Comparison of ENCODE assay signal across 9 cellular contexts in genomic region chr12:121443193-121443829, GRCh38. TPM values are rescaled to one million over a fixed set of nuclear protein-coding genes. Genes with fewer than 3 reads are reported as not detected.
A peak's percentile ranks its signal among the peaks of the same experiment; 100 is the strongest.
DNase-seq lines count a peak whose midpoint lies in the region; ATAC-seq and TF ChIP-seq lines count a peak whose summit lies in the region.
"Had no signal": no experiment of that assay in that cellular context is flagged by ENCODE, and none has a peak within 500 bp of the region (broad histone marks: within the 10 kb centered on the region; RNA-seq: fewer than 3 reads in every experiment).

No MANE protein-coding gene starts in this region.

- H3K79me2 ChIP-seq in Loucy (ENCODE audit: insufficient read depth, low read length) = peaks cover 9% of the 10 kb centered on the region
- H3K79me2 ChIP-seq in SU-DHL-6 (ENCODE audit: insufficient read depth, low read length) = peaks cover 9% of the 10 kb centered on the region

- no peak overlapping the region for H3K9ac ChIP-seq in Loucy (ENCODE audit: low read depth, low read length, poor library complexity, severe bottlenecking)
- no peak overlapping the region for H3K9ac ChIP-seq in SU-DHL-6 (ENCODE audit: low read length)

- H3F3A ChIP-seq in Loucy (ENCODE audit: low read depth) (no peaks in the 10 kb centered on the region), SU-DHL-6 (ENCODE audit: insufficient read depth) (no peaks in the 10 kb centered on the region)

- intact Hi-C loops in adrenal gland (cut with DNase I) (loop anchor here (1.0 to 5.0 kb wide), 2 partner anchors 109 to 111 kb away; no protein-coding TSS in a partner anchor), heart left ventricle (cut with DNase I) (loop anchor here in 9 of 10 donors (1.0 to 5.0 kb wide), 4 partner anchors 91 to 111 kb away; partner anchors contain the start of gene ANAPC5 (in 1 of the 9)), prostate gland (cut with DNase I) (loop anchor here (1.0 kb wide), 1 partner anchor 109 kb away; no protein-coding TSS in a partner anchor)

- H3K27me3 ChIP-seq in Loucy (ENCODE audit: insufficient read depth, low read length, poor library complexity, severe bottlenecking) (no peaks in the 10 kb centered on the region), SU-DHL-6 (ENCODE audit: low read length) (no peaks in the 10 kb centered on the region), adrenal gland (no peaks in the 10 kb centered on the region), heart left ventricle (no peaks in the 10 kb centered on the region), prostate gland (replicated peaks; ENCODE audit: insufficient read depth) (no peaks in the 10 kb centered on the region)

- WGBS in adrenal gland, 4 donors = 53 to 71% (median 60%) methylated on average over 16 to 20 of the region's 20 CpGs
- WGBS in heart left ventricle, 4 donors = 52 to 70% (median 60%) methylated on average over 12 to 20 of the region's 20 CpGs
- 52% methylated on average over 20 of the region's 20 CpGs for WGBS in prostate gland

- H3K9me2 ChIP-seq in Loucy (replicated peaks; ENCODE audit: low read depth, low read length) (no peaks in the 10 kb centered on the region), SU-DHL-6 (replicated peaks; ENCODE audit: insufficient read depth, low read length) (no peaks in the 10 kb centered on the region)

- H3K4me1 ChIP-seq in Loucy (ENCODE audit: insufficient read depth, low read length, poor library complexity, severe bottlenecking) (no peaks in the 10 kb centered on the region), adrenal gland (replicated peaks in 1 of 2) (no peaks in the 10 kb centered on the region), heart left ventricle (peaks cover 0 to 9% (median 0%) of the 10 kb centered on the region in 12 donors), prostate gland (replicated peaks) (no peaks in the 10 kb centered on the region)

- H3K36me3 ChIP-seq in Loucy (ENCODE audit: insufficient read depth, low read length) (peaks cover 86% of the 10 kb centered on the region; the same call in 1 of the 2 replicates), SU-DHL-6 (ENCODE audit: low read length) (peaks cover 14% of the 10 kb centered on the region; the same call in 1 of the 2 replicates), adrenal gland (replicated peaks in 1 of 2) (peaks cover 0 to 35% of the 10 kb centered on the region in 2 donors), heart left ventricle (peaks cover 0 to 62% (median 48%) of the 10 kb centered on the region in 9 donors), prostate gland (no peaks in the 10 kb centered on the region)

- ATAC-seq in heart left ventricle (peak; percentile 89 to 94 (median 92)), GM19351 (IDR thresholded peaks at IDR 0.05; ENCODE audit: unreplicated experiment) (no peak)

- H3K9me3 ChIP-seq in Loucy (ENCODE audit: insufficient read depth, low read depth, low read length) = no peaks in the 10 kb centered on the region
- no peaks in the 10 kb centered on the region for H3K9me3 ChIP-seq in SU-DHL-6 (ENCODE audit: insufficient read depth, low read length)
- H3K9me3 ChIP-seq in adrenal gland (replicated peaks in 1 of 3) = no peaks in the 10 kb centered on the region
- no peaks in the 10 kb centered on the region for H3K9me3 ChIP-seq in heart left ventricle
- no peaks in the 10 kb centered on the region for H3K9me3 ChIP-seq in prostate gland

- H3K27ac ChIP-seq in SU-DHL-6 (ENCODE audit: low read depth, low read length) = no peak overlapping the region
- no peak overlapping the region for H3K27ac ChIP-seq in adrenal gland
- peak overlapping the region in 1 of 12 donors; percentile 30 for H3K27ac ChIP-seq in heart left ventricle
- H3K27ac ChIP-seq in prostate gland = no peak overlapping the region
- H3K27ac ChIP-seq: epithelial cell of prostate had no signal

- H3K4me3 ChIP-seq in Loucy (ENCODE audit: low read length, poor library complexity, severe bottlenecking) (no peak overlapping the region), SU-DHL-6 (ENCODE audit: insufficient read depth, low read length, poor library complexity, severe bottlenecking) (no peak overlapping the region), adrenal gland (no peak overlapping the region), heart left ventricle (no peak overlapping the region), prostate gland (no peak overlapping the region)

- TF ChIP-seq CTCF in Loucy (conservative IDR thresholded peaks at IDR 0.05; ENCODE audit: low read length) = peak; percentile 92
- peak; percentile 83 for TF ChIP-seq CTCF in SU-DHL-6 (IDR thresholded peaks at IDR 0.05; ENCODE audit: insufficient read depth, low read length, poor library complexity, severe bottlenecking)
- TF ChIP-seq CTCF in adrenal gland (IDR thresholded peaks at IDR 0.05) = peak; percentile 80 to 88 (median 84)
- peak; percentile 73 to 92 (median 84) for TF ChIP-seq CTCF in heart left ventricle (IDR thresholded peaks at IDR 0.05)
- peak; percentile 83 to 92 (median 89) for TF ChIP-seq CTCF in prostate gland (IDR thresholded peaks at IDR 0.05)

- H4K20me1 ChIP-seq in Loucy (ENCODE audit: insufficient read depth, low read length, poor library complexity, severe bottlenecking) (peaks cover 6% of the 10 kb centered on the region), SU-DHL-6 (ENCODE audit: low read depth, low read length) (no peaks in the 10 kb centered on the region)

- H3K4me2 ChIP-seq in Loucy (ENCODE audit: low read depth, low read length, poor library complexity, severe bottlenecking) = no peak overlapping the region
- no peak overlapping the region for H3K4me2 ChIP-seq in SU-DHL-6 (ENCODE audit: low read depth, low read length, poor library complexity, severe bottlenecking)

- DNase-seq in GDM1 (lab: John Stamatoyannopoulos, UW) = peak; percentile 19
- peak; percentile 83 to 93 (median 88) for DNase-seq in adrenal gland
- peak; percentile 76 to 92 (median 89) for DNase-seq in heart left ventricle
- peak; percentile 83 for DNase-seq in prostate gland (ENCODE audit: low spot score)
- DNase-seq in ureter (ENCODE audit: low spot score) = peak; percentile 80

- TF ChIP-seq POLR2A in adrenal gland (IDR thresholded peaks at IDR 0.05) (no peak), heart left ventricle (IDR thresholded peaks at IDR 0.05) (no peak), prostate gland (IDR thresholded peaks at IDR 0.05) (no peak)

- H2AFZ ChIP-seq in Loucy (ENCODE audit: low read length) (no peak overlapping the region), SU-DHL-6 (ENCODE audit: low read depth, low read length, severe bottlenecking) (no peak overlapping the region)

RNA-seq across cellular contexts. Expression of gene RNF34, which starts 43.4 kb away (rescaled TPM):
- total RNA-seq in adrenal gland = 10 to 100 TPM; 16.8 to 39.6 (median 26.5) TPM
- 10 to 100 TPM; 13.3 to 29.5 (median 15.7) TPM for polyA plus RNA-seq in adrenal gland
- 10 to 100 TPM; 20.2 to 31.5 (median 25.7) TPM for total RNA-seq in heart left ventricle
- polyA plus RNA-seq in heart left ventricle = 10 to 100 TPM; 19.3 to 27.6 TPM
- 10 to 100 TPM; 20.3 to 51.5 TPM for total RNA-seq in prostate gland
- total RNA-seq in ureter = 63.9 TPM

Comparison
In these comparisons a context has a peak if more than half of its experiments do, and no peak if none do; other contexts are left out.
1. DNase-seq: peak in every context shown above with its lines; median percentile 89 in heart left ventricle; 88 in adrenal gland; 83 in prostate gland; 80 in ureter; 19 in GDM1.